ENCODE assay signal across 19 cellular contexts in genomic region chr13:77434289-77434688, GRCh38.
DNase-seq lines count a peak whose midpoint lies in the region; ATAC-seq, FAIRE-seq and TF ChIP-seq lines count a peak whose summit lies in the region.
"Had no signal": no experiment of that assay in that cellular context is flagged by ENCODE, and none has a peak within 500 bp of the region (broad histone marks: within the 10 kb centered on the region; RNA-seq: fewer than 3 reads in every experiment).

No MANE protein-coding gene starts in this region.

- H3K9ac ChIP-seq in kidney (ENCODE audit: low read length in 2 of 2), result no peak overlapping the region
- H3K9ac ChIP-seq: BLaER1 treated with 17β-estradiol and CSF1 and Interleukin-3, amounts not matched to agents 10 nM and 100 nM had no signal

- H3K9me3 ChIP-seq in right cardiac atrium (ENCODE audit: control insufficient read depth, low read length) (no peaks in the 10 kb centered on the region), kidney (ENCODE audit: control insufficient read depth in 1 of 2, low read length in 2 of 2) (no peaks in the 10 kb centered on the region), right lobe of liver (no peaks in the 10 kb centered on the region)
- H3K9me3 ChIP-seq: A549, Caco-2 had no signal

- H3K4me3 ChIP-seq in right cardiac atrium (ENCODE audit: low read length) (no peak overlapping the region), kidney (ENCODE audit: low read length in 2 of 2) (no peak overlapping the region), right lobe of liver (no peak overlapping the region)
- H3K4me3 ChIP-seq: A549; BLaER1 treated with 17β-estradiol and CSF1 and Interleukin-3, amounts not matched to agents 10 nM and 100 nM had no signal

- DNase-seq in right cardiac atrium (peak; percentile 21 to 61 (median 53)), left cardiac atrium (no peak), kidney (no peak), right lobe of liver (peak in 1 of 3 donors; percentile 73), NCI-H345 treated with DMSO at 0.1 percent for 48 hours (lab: John Stamatoyannopoulos, UW; ENCODE audit: unreplicated experiment) (no peak)
- DNase-seq: AML-193; Caco-2; Calu3; CD4-positive, alpha-beta T cell; CD8-positive, alpha-beta T cell; DMS79 treated with DMSO at 0.1 percent for 48 hours; GF-D8 had no signal

- H3K36me3 ChIP-seq in kidney (ENCODE audit: control insufficient read depth in 1 of 2, insufficient read depth in 2 of 2, low read length in 2 of 2) (no peaks in the 10 kb centered on the region), right lobe of liver (no peaks in the 10 kb centered on the region)
- H3K36me3 ChIP-seq: BLaER1 treated with 17β-estradiol and CSF1 and Interleukin-3, amounts not matched to agents 10 nM and 100 nM had no signal

- FAIRE-seq in kidney (lab: Jason Lieb, UNC), result peak; percentile 76
- FAIRE-seq: A549, D721Med, GM12891 had no signal

- intact Hi-C loops in right cardiac atrium (cut with DNase I) (no loop called here), left cardiac atrium (cut with DNase I) (no loop called here), kidney (cut with DNase I) (no loop called here), right lobe of liver (cut with DNase I) (no loop called here)

- TF ChIP-seq POLR2A in right lobe of liver (IDR thresholded peaks at IDR 0.05), result no peak

- H3K27ac ChIP-seq in right cardiac atrium (ENCODE audit: low read length), result no peak overlapping the region
- H3K27ac ChIP-seq in kidney (ENCODE audit: low read depth in 2 of 2, low read length in 2 of 2), result no peak overlapping the region
- peak overlapping the region in 1 of 3 donors; percentile 1 for H3K27ac ChIP-seq in right lobe of liver
- H3K27ac ChIP-seq: 22Rv1; A549; BLaER1 treated with 17β-estradiol and CSF1 and Interleukin-3, amounts not matched to agents 10 nM and 100 nM; C4-2B had no signal

- no peaks in the 10 kb centered on the region for H3K4me1 ChIP-seq in right cardiac atrium (ENCODE audit: control insufficient read depth, insufficient read depth, low read length)
- H3K4me1 ChIP-seq in kidney (ENCODE audit: control insufficient read depth in 1 of 2, insufficient read depth in 1 of 2, low read depth in 1 of 2, low read length in 2 of 2), result no peaks in the 10 kb centered on the region
- peaks cover 0 to 16% (median 6%) of the 10 kb centered on the region in 4 donors for H3K4me1 ChIP-seq in right lobe of liver
- H3K4me1 ChIP-seq: A549; BLaER1 treated with 17β-estradiol and CSF1 and Interleukin-3, amounts not matched to agents 10 nM and 100 nM; Caco-2 had no signal

- ATAC-seq in right cardiac atrium (no peak), left cardiac atrium (no peak), right lobe of liver (peak; percentile 62 to 83 (median 76)), HG03159 (IDR thresholded peaks at IDR 0.05; ENCODE audit: unreplicated experiment) (no peak)
- ATAC-seq: A549; CD8-positive, alpha-beta T cell had no signal

- TF ChIP-seq CTCF in kidney (IDR thresholded peaks at IDR 0.05; ENCODE audit: borderline replicate concordance, extremely low read depth, insufficient read depth) (no peak), right lobe of liver (IDR thresholded peaks at IDR 0.05) (no peak)

- WGBS in right cardiac atrium, result 52% methylated on average over 1 of the region's 1 CpG
- 33% methylated on average over 1 of the region's 1 CpG for whole genome bisulfite sequencing in right lobe of liver (ENCODE audit: insufficient coverage, low coverage, low lambda C conversion rate, missing lambda C conversion rate)

- no peaks in the 10 kb centered on the region for H3K27me3 ChIP-seq in right cardiac atrium (ENCODE audit: control insufficient read depth, insufficient read depth)
- H3K27me3 ChIP-seq in right lobe of liver, result no peaks in the 10 kb centered on the region
- H3K27me3 ChIP-seq: BLaER1 treated with 17β-estradiol and CSF1 and Interleukin-3, amounts not matched to agents 10 nM and 100 nM had no signal

Comparison
In these comparisons a context has a peak if more than half of its experiments do, and no peak if none do; other contexts are left out.
1. DNase-seq: peak in right cardiac atrium (3 of 3); none in left cardiac atrium (single experiment), kidney (single experiment) and NCI-H345 treated with DMSO at 0.1 percent for 48 hours (single experiment).
2. ATAC-seq: peak in right lobe of liver (4 of 4); none in right cardiac atrium (0 of 2), left cardiac atrium (0 of 2) and HG03159 (single experiment).